Comparison of ENCODE assay signal across 1 cellular context in genomic region chr7:141864765-141865447, GRCh38.
TF ChIP-seq lines count a peak whose summit lies in the region.

No MANE protein-coding gene starts in this region.

TF ChIP-seq in GM23338, 12 proteins besides CTCF, POLR2A, EP300 and RAD21 (continued from another document):
- TF ChIP-seq, protein P1, sequence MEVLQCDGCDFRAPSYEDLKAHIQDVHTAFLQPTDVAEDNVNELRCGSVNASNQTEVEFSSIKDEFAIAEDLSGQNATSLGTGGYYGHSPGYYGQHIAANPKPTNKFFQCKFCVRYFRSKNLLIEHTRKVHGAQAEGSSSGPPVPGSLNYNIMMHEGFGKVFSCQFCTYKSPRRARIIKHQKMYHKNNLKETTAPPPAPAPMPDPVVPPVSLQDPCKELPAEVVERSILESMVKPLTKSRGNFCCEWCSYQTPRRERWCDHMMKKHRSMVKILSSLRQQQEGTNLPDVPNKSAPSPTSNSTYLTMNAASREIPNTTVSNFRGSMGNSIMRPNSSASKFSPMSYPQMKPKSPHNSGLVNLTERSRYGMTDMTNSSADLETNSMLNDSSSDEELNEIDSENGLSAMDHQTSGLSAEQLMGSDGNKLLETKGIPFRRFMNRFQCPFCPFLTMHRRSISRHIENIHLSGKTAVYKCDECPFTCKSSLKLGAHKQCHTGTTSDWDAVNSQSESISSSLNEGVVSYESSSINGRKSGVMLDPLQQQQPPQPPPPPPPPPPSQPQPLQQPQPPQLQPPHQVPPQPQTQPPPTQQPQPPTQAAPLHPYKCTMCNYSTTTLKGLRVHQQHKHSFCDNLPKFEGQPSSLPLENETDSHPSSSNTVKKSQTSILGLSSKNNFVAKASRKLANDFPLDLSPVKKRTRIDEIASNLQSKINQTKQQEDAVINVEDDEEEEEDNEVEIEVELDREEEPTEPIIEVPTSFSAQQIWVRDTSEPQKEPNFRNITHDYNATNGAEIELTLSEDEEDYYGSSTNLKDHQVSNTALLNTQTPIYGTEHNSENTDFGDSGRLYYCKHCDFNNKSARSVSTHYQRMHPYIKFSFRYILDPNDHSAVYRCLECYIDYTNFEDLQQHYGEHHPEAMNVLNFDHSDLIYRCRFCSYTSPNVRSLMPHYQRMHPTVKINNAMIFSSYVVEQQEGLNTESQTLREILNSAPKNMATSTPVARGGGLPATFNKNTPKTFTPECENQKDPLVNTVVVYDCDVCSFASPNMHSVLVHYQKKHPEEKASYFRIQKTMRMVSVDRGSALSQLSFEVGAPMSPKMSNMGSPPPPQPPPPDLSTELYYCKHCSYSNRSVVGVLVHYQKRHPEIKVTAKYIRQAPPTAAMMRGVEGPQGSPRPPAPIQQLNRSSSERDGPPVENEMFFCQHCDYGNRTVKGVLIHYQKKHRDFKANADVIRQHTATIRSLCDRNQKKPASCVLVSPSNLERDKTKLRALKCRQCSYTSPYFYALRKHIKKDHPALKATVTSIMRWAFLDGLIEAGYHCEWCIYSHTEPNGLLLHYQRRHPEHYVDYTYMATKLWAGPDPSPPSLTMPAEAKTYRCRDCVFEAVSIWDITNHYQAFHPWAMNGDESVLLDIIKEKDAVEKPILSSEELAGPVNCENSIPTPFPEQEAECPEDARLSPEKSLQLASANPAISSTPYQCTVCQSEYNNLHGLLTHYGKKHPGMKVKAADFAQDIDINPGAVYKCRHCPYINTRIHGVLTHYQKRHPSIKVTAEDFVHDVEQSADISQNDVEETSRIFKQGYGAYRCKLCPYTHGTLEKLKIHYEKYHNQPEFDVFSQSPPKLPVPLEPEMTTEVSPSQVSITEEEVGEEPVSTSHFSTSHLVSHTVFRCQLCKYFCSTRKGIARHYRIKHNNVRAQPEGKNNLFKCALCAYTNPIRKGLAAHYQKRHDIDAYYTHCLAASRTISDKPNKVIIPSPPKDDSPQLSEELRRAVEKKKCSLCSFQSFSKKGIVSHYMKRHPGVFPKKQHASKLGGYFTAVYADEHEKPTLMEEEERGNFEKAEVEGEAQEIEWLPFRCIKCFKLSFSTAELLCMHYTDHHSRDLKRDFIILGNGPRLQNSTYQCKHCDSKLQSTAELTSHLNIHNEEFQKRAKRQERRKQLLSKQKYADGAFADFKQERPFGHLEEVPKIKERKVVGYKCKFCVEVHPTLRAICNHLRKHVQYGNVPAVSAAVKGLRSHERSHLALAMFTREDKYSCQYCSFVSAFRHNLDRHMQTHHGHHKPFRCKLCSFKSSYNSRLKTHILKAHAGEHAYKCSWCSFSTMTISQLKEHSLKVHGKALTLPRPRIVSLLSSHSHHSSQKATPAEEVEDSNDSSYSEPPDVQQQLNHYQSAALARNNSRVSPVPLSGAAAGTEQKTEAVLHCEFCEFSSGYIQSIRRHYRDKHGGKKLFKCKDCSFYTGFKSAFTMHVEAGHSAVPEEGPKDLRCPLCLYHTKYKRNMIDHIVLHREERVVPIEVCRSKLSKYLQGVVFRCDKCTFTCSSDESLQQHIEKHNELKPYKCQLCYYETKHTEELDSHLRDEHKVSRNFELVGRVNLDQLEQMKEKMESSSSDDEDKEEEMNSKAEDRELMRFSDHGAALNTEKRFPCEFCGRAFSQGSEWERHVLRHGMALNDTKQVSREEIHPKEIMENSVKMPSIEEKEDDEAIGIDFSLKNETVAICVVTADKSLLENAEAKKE (CRISPR knock-in tag; IDR thresholded peaks at IDR 0.05), result no peak
- TF ChIP-seq POLR2AphosphoS5 (IDR thresholded peaks at IDR 0.05; ENCODE audit: low read depth) (no peak), REST (IDR thresholded peaks at IDR 0.05; ENCODE audit: unreplicated experiment) (no peak), ZNF114 (CRISPR knock-in tag; IDR thresholded peaks at IDR 0.05) (no peak), NANOG (IDR thresholded peaks at IDR 0.05; ENCODE audit: borderline replicate concordance) (no peak), EZH2 (IDR thresholded peaks at IDR 0.05; ENCODE audit: low read depth, unreplicated experiment) (no peak), CREB1 (CRISPR knock-in tag; IDR thresholded peaks at IDR 0.05; ENCODE audit: low read depth) (no peak), STAT1 (IDR thresholded peaks at IDR 0.05; ENCODE audit: unreplicated experiment) (no peak), ZNF331 (CRISPR knock-in tag; IDR thresholded peaks at IDR 0.05; ENCODE audit: low read depth) (no peak)
- TF ChIP-seq, protein P2, sequence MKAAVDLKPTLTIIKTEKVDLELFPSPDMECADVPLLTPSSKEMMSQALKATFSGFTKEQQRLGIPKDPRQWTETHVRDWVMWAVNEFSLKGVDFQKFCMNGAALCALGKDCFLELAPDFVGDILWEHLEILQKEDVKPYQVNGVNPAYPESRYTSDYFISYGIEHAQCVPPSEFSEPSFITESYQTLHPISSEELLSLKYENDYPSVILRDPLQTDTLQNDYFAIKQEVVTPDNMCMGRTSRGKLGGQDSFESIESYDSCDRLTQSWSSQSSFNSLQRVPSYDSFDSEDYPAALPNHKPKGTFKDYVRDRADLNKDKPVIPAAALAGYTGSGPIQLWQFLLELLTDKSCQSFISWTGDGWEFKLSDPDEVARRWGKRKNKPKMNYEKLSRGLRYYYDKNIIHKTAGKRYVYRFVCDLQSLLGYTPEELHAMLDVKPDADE (IDR thresholded peaks at IDR 0.05), result no peak
